In genomic region chr16:2715519-2715918, GRCh38 we compare ENCODE assay signal across 8 cellular contexts. TPM values are rescaled to one million over a fixed set of nuclear protein-coding genes. Genes with fewer than 3 reads are reported as not detected.
A peak's percentile ranks its signal among the peaks of the same experiment; 100 is the strongest.
DNase-seq lines count a peak whose midpoint lies in the region; ATAC-seq lines count a peak whose summit lies in the region.

No MANE protein-coding gene starts in this region.

- H3K27me3 ChIP-seq in MG63 = no peaks in the 10 kb centered on the region

- no peak for ATAC-seq in HG02642 (IDR thresholded peaks at IDR 0.05; ENCODE audit: poor library complexity, unreplicated experiment)

- H3K9me3 ChIP-seq in MG63 = no peaks in the 10 kb centered on the region

- H3K36me3 ChIP-seq in MG63 = no peaks in the 10 kb centered on the region

- intact Hi-C loops in head of caudate nucleus (cut with DNase I) = no loop called here

- peak; percentile 62 for DNase-seq in CMK (ENCODE audit: low read depth)
- DNase-seq in NCI-H69 (lab: John Stamatoyannopoulos, UW) = peak; percentile 62
- DNase-seq in activated T-helper 1 cell treated with Interleukin-2 at 50 U/mL for 16 hours (ENCODE audit: low read depth) = peak; percentile 72
- peak in 41 of 42 donors; percentile 30 to 85 (median 68) for DNase-seq in head of caudate nucleus
- peak; percentile 42 for DNase-seq in retina
- no peak for DNase-seq in MG63
- DNase-seq in NCI-H1417 treated with DMSO at 0.1 percent for 48 hours (lab: John Stamatoyannopoulos, UW) = no peak

- H3K4me3 ChIP-seq in MG63 = no peak overlapping the region

RNA-seq across cellular contexts. Expression of gene PRSS27, which starts 4.5 kb away (rescaled TPM):
- 0.22 and 1.7 TPM in 2 replicates for total RNA-seq in MG63 (2014; rRNA removed; shearing (Covaris generic); ENCODE audit: low replicate concordance)

RNA-seq across cellular contexts. Expression of gene KCTD5, which starts 33.2 kb away (rescaled TPM):
- total RNA-seq in MG63 (2014; rRNA removed; shearing (Covaris generic); ENCODE audit: low replicate concordance) = 49.6 and 71.6 TPM in 2 replicates

RNA-seq across cellular contexts. Expression of gene SRRM2, which starts 36.9 kb away (rescaled TPM):
- 11.2 and 21.1 TPM in 2 replicates for total RNA-seq in MG63 (2014; rRNA removed; shearing (Covaris generic); ENCODE audit: low replicate concordance)

Comparison
In these comparisons a context has a peak if more than half of its experiments do, and no peak if none do; other contexts are left out.
1. DNase-seq: peak in CMK (single experiment), NCI-H69 (single experiment), activated T-helper 1 cell treated with Interleukin-2 at 50 U/mL for 16 hours (single experiment), head of caudate nucleus (41 of 42) and retina (single experiment); none in MG63 (single experiment) and NCI-H1417 treated with DMSO at 0.1 percent for 48 hours (single experiment).